7 cellular contexts compared by ENCODE assay signal in the genomic region with DNA sequence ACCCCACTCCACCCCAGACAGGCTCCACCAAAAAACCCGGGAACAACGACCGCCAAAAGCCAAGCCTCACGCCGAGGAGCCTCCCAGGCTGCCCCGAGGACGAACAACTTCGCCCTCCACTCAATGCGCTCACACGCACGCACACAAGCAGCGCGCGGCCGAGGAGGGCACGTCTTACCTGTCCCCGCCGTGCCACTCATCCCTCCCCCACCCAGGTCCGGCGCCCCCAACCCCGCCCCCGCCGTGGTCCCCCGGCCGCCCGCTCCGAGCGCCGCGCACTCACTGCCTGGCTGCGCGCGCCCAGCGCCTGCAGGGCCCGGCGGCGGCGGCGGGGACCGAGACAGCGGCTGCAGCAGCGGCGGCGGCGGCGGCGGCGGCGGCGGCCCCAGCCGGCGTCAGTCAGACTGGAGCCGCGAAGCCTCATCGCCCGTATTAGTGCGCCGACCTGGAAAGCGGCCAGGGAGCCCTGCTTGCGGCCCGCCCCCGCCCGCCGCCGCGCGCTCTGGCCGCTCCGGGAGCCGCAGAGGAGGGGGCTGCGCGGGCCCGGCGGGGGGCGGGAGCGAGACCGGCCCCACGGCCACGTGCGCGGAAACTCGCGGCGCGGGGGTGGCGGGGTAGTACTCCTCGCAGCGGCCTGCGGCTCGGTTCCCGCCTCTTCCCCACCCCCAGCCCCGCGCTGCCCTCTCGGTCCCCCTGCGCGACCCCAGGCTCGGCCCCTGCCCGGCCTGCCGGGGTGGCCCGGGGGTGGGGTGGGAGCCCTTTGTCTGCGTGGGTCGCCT. TPM values are rescaled to one million over a fixed set of nuclear protein-coding genes. Genes with fewer than 3 reads are reported as not detected.
DNase-seq lines count a peak whose midpoint lies in the region; ATAC-seq and TF ChIP-seq lines count a peak whose summit lies in the region.

A gene (minus strand): TSS at position 406 of the 779 bp plus-strand sequence. CDS start 40,549 bp downstream, outside the sequence.

- H3K27ac Mint-ChIP-seq in GM23338 (no peak within 1 kb of the TSS), activated B cell treated with CpG ODN at 0.5 μM for 24 hours (no peak within 1 kb of the TSS)

- ATAC-seq in GM23338 (peak; percentile 74), activated B cell treated with CpG ODN at 0.5 μM for 24 hours (ENCODE audit: low read depth) (peak; percentile 31)

- CTCF ChIA-PET in activated B cell treated with CpG ODN at 0.5 μM for 24 hours (lab: Charles Lee) = no interaction called here

- H3K4me2 ChIP-seq in GM23338 = peak within 1 kb of the TSS; percentile 95

- peaks cover 45% of the 10 kb centered on the region for H3K27me3 ChIP-seq in GM23338 (ENCODE audit: insufficient read depth)

- POLR2A ChIA-PET in activated B cell treated with CpG ODN at 0.5 μM for 24 hours (lab: Charles Lee) = no interaction called here

- peaks cover 8% of the 10 kb centered on the region; the same call in 2 of the 3 replicates for H3K4me1 Mint-ChIP-seq in GM23338
- H3K4me1 Mint-ChIP-seq in activated B cell treated with CpG ODN at 0.5 μM for 24 hours = peaks cover 12% of the 10 kb centered on the region

- H2AFZ ChIP-seq in GM23338 = peak within 1 kb of the TSS; percentile 99

- H3K4me3 ChIP-seq in GM23338 (peak within 1 kb of the TSS; percentile 84), fibroblast of mammary gland (ENCODE audit: control insufficient read depth, low read depth, low read length) (peak within 1 kb of the TSS; percentile 70), urinary bladder (ENCODE audit: low read depth, low read length) (peak within 1 kb of the TSS; percentile 91)

- H3K4me3 Mint-ChIP-seq in GM23338 (peak within 1 kb of the TSS; percentile 89), activated B cell treated with CpG ODN at 0.5 μM for 24 hours (peak within 1 kb of the TSS; percentile 74)

- intact Hi-C loops in activated B cell treated with CpG ODN at 0.5 μM for 24 hours (cut with micrococcal nuclease) = loop anchor here (5.0 kb wide), 1 partner anchor 488 kb away; a partner anchor contains a TSS

- TF ChIP-seq CTCF in GM23338 (conservative IDR thresholded peaks at IDR 0.05; ENCODE audit: low read depth in 2 of 2) (no peak), activated B cell treated with CpG ODN at 0.5 μM for 24 hours (IDR thresholded peaks at IDR 0.05) (no peak), fibroblast of mammary gland (conservative IDR thresholded peaks at IDR 0.05; ENCODE audit: control insufficient read depth, insufficient read depth, low read depth, low read length) (no peak)

- H3K36me3 ChIP-seq in GM23338 (ENCODE audit: insufficient read depth) (no peaks in the 10 kb centered on the region), urinary bladder (ENCODE audit: insufficient read depth) (no peaks in the 10 kb centered on the region)

- H3F3A ChIP-seq in GM23338 (replicated peaks; ENCODE audit: low read depth) = peaks cover 15% of the 10 kb centered on the region; the same call in 1 of the 2 replicates

- H3K36me3 Mint-ChIP-seq in GM23338 (ENCODE audit: low read depth) (no peaks in the 10 kb centered on the region), activated B cell treated with CpG ODN at 0.5 μM for 24 hours (ENCODE audit: low read depth) (no peaks in the 10 kb centered on the region)

- H3K9me2 ChIP-seq in GM23338 (ENCODE audit: insufficient read depth) = no peaks in the 10 kb centered on the region

- H3K27me3 Mint-ChIP-seq in GM23338 (ENCODE audit: insufficient read depth, low read depth, poor library complexity) (peaks cover 23% of the 10 kb centered on the region), activated B cell treated with CpG ODN at 0.5 μM for 24 hours (peaks cover 55% of the 10 kb centered on the region)

- H3K79me2 ChIP-seq in GM23338 (replicated peaks; ENCODE audit: insufficient read depth) = no peaks in the 10 kb centered on the region

- 2% methylated on average over 102 of the region's 102 CpGs for WGBS in urinary bladder

- peak; percentile 85 for DNase-seq in GM03348 (ENCODE audit: low spot score)
- peak; percentile 78 for DNase-seq in GM23338 (ENCODE audit: low spot score)
- peak; percentile 73 for DNase-seq in NCI-H1105 (lab: John Stamatoyannopoulos, UW)
- DNase-seq in activated B cell treated with CpG ODN at 0.5 μM for 24 hours = no peak
- peak; percentile 63 for DNase-seq in fibroblast of mammary gland (ENCODE audit: low read depth)
- DNase-seq in myocyte (ENCODE audit: low read depth) = peak; percentile 71

- H3K27ac ChIP-seq in GM23338 (ENCODE audit: low read depth) = no peak within 1 kb of the TSS
- H3K27ac ChIP-seq in urinary bladder (ENCODE audit: low read depth) = peak within 1 kb of the TSS; percentile 82

- H3K9me3 Mint-ChIP-seq in GM23338 = no peaks in the 10 kb centered on the region
- no peaks in the 10 kb centered on the region for H3K9me3 Mint-ChIP-seq in activated B cell treated with CpG ODN at 0.5 μM for 24 hours

- no peaks in the 10 kb centered on the region; the same call in 1 of the 2 replicates for H4K20me1 ChIP-seq in GM23338 (replicated peaks; ENCODE audit: insufficient read depth)

- H3K4me1 ChIP-seq in GM23338 (ENCODE audit: insufficient read depth) (peaks cover 15% of the 10 kb centered on the region), urinary bladder (ENCODE audit: insufficient read depth) (no peaks in the 10 kb centered on the region)

TF ChIP-seq in GM23338, 12 proteins besides CTCF, POLR2A, EP300 and RAD21:
- TF ChIP-seq, protein P1, sequence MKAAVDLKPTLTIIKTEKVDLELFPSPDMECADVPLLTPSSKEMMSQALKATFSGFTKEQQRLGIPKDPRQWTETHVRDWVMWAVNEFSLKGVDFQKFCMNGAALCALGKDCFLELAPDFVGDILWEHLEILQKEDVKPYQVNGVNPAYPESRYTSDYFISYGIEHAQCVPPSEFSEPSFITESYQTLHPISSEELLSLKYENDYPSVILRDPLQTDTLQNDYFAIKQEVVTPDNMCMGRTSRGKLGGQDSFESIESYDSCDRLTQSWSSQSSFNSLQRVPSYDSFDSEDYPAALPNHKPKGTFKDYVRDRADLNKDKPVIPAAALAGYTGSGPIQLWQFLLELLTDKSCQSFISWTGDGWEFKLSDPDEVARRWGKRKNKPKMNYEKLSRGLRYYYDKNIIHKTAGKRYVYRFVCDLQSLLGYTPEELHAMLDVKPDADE (IDR thresholded peaks at IDR 0.05) = no peak
- TF ChIP-seq CREB1 (CRISPR knock-in tag; IDR thresholded peaks at IDR 0.05; ENCODE audit: low read depth) = no peak
- TF ChIP-seq, protein P2, sequence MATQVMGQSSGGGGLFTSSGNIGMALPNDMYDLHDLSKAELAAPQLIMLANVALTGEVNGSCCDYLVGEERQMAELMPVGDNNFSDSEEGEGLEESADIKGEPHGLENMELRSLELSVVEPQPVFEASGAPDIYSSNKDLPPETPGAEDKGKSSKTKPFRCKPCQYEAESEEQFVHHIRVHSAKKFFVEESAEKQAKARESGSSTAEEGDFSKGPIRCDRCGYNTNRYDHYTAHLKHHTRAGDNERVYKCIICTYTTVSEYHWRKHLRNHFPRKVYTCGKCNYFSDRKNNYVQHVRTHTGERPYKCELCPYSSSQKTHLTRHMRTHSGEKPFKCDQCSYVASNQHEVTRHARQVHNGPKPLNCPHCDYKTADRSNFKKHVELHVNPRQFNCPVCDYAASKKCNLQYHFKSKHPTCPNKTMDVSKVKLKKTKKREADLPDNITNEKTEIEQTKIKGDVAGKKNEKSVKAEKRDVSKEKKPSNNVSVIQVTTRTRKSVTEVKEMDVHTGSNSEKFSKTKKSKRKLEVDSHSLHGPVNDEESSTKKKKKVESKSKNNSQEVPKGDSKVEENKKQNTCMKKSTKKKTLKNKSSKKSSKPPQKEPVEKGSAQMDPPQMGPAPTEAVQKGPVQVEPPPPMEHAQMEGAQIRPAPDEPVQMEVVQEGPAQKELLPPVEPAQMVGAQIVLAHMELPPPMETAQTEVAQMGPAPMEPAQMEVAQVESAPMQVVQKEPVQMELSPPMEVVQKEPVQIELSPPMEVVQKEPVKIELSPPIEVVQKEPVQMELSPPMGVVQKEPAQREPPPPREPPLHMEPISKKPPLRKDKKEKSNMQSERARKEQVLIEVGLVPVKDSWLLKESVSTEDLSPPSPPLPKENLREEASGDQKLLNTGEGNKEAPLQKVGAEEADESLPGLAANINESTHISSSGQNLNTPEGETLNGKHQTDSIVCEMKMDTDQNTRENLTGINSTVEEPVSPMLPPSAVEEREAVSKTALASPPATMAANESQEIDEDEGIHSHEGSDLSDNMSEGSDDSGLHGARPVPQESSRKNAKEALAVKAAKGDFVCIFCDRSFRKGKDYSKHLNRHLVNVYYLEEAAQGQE (IDR thresholded peaks at IDR 0.05; ENCODE audit: unreplicated experiment) = no peak
- TF ChIP-seq STAT1 (IDR thresholded peaks at IDR 0.05; ENCODE audit: unreplicated experiment) = no peak
- TF ChIP-seq EZH2 (IDR thresholded peaks at IDR 0.05; ENCODE audit: low read depth, unreplicated experiment) = no peak

RNA-seq across cellular contexts. Expression of the gene that starts here (rescaled TPM):
- total RNA-seq in GM23338 (2014; rRNA removed; shearing (Covaris generic)) = 1.3 and 1.4 TPM in 2 replicates
- 0.95 and 1.3 TPM in 2 replicates for polyA plus RNA-seq in GM23338 (2016; fragmentation: Nextera tagmentation; extraction: Ambion mirVana)
- not detected in 2 replicates for total RNA-seq in activated B cell treated with CpG ODN at 0.5 μM for 24 hours
- total RNA-seq in myocyte = 1.4 and 1.7 TPM in 2 replicates
- 0.87 TPM for polyA plus RNA-seq in myocyte (2012)
- total RNA-seq in urinary bladder = 47.4 TPM
- 10.8 TPM for polyA plus RNA-seq in urinary bladder

Comparison
In these comparisons a context has a peak if more than half of its experiments do, and no peak if none do; other contexts are left out.
1. RNA of the gene that starts here (total RNA-seq): 47.4 TPM in urinary bladder (single experiment); 1.4 to 1.7 TPM in myocyte, 1.3 to 1.4 TPM in GM23338 and not detected in activated B cell treated with CpG ODN at 0.5 μM for 24 hours; every median in the first group is over 10 times any median in the second.
2. Peak in ATAC-seq in activated B cell treated with CpG ODN at 0.5 μM for 24 hours; RNA of the gene not detected or under 1 TPM.
3. Peak in every context shown above with its lines, with median percentiles within 50 percentile points of each other: H3K4me3 ChIP-seq.